33 cellular contexts compared by ENCODE assay signal in the genomic region with DNA sequence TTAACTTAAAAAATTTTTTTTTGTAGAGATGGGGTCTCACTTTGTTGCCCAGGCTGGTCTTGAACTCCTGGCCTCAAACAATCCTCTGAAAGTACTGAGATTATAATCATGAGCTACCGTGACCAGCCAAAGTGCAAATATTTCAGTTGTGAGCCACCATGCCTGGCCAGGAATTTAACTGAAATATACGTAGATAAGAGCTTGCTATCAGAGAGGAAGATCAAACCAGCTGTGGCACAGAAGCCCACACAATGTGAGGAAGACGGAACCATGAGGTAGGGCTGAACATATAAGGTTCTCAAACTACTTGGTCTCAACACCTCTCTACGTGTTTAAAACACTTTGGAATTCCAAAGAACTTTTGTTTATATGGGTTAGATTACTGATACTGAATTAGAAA. TPM values are rescaled to one million over a fixed set of nuclear protein-coding genes. Genes with fewer than 3 reads are reported as not detected.
DNase-seq lines count a peak whose midpoint lies in the region; ATAC-seq, FAIRE-seq and TF ChIP-seq lines count a peak whose summit lies in the region.
"Had no signal": no experiment of that assay in that cellular context is flagged by ENCODE, and none has a peak within 500 bp of the region (broad histone marks: within the 10 kb centered on the region; RNA-seq: fewer than 3 reads in every experiment).

No MANE protein-coding gene starts in this region.

- WGBS in mesodermal cell (ENCODE audit: insufficient coverage in 2 of 2), 2 experiments = 83 to 86% methylated on average over 3 of the region's 4 CpGs
- 84 to 86% methylated on average over 4 of the region's 4 CpGs for WGBS in lower leg skin, 2 donors

- no peaks in the 10 kb centered on the region for H3K79me2 ChIP-seq in astrocyte (ENCODE audit: insufficient read depth, low read length)

- peaks cover 70% of the 10 kb centered on the region for H3K36me3 Mint-ChIP-seq in stimulated activated naive CD8-positive, alpha-beta T cell treated with anti-CD3 and anti-CD28 coated beads, Interleukin-15, Interleukin-2, amounts not matched to agents 100 ng/mL and 50 ng/mL, for 24 hours (ENCODE audit: low read depth)
- peaks cover 16% of the 10 kb centered on the region for H3K36me3 Mint-ChIP-seq in astrocyte (ENCODE audit: low read depth, unreplicated experiment)

- DNase-seq in stimulated activated naive CD8-positive, alpha-beta T cell treated with anti-CD3 and anti-CD28 coated beads, Interleukin-15, Interleukin-2, amounts not matched to agents 100 U/mL and 50 U/mL, for 24 hours = no peak
- DNase-seq in astrocyte (ENCODE audit: low read depth) = peak; percentile 75
- DNase-seq in NCI-H226 = no peak
- DNase-seq in lower leg skin (ENCODE audit: low spot score in 2 of 2) = no peak
- no peak for DNase-seq in putamen (ENCODE audit: low spot score)
- DNase-seq: ACHN; activated CD4-positive, alpha-beta T cell treated with anti-CD3 and anti-CD28 coated beads, Interleukin-2, amount 50 U/mL, for 4 hours; activated CD8-positive, alpha-beta memory T cell treated with anti-CD3 and anti-CD28 coated beads, Interleukin-2, amount 50 U/mL, for 48 hours; COR-L47; DMS79 treated with DMSO at 0.1 percent for 48 hours; effector memory CD4-positive, alpha-beta T cell; islet precursor cell; NCI-H2029 treated with DMSO at 0.1 percent for 48 hours; SHP77 treated with DMSO at 0.1 percent for 48 hours; small intestine; stimulated activated CD4-positive, alpha-beta T cell treated with anti-CD3 and anti-CD28 coated beads, Interleukin-1b, Interleukin-23, amount 100 ng/mL, for 48 hours; substantia nigra; uterus had no signal

- H3K36me3 ChIP-seq in astrocyte (ENCODE audit: insufficient read depth, low read length) (peaks cover 10% of the 10 kb centered on the region), mesodermal cell (ENCODE audit: control insufficient read depth, insufficient read depth, low read length) (peaks cover 60% of the 10 kb centered on the region)
- H3K36me3 ChIP-seq: uterus had no signal

- no peak overlapping the region for H3K4me3 Mint-ChIP-seq in stimulated activated naive CD8-positive, alpha-beta T cell treated with anti-CD3 and anti-CD28 coated beads, Interleukin-15, Interleukin-2, amounts not matched to agents 100 ng/mL and 50 ng/mL, for 24 hours
- no peak overlapping the region for H3K4me3 Mint-ChIP-seq in astrocyte (ENCODE audit: unreplicated experiment)
- H3K4me3 Mint-ChIP-seq: activated naive CD8-positive, alpha-beta T cell; activated T-helper 17 cell treated with anti-CD3 and anti-CD28 coated beads, Interleukin-2, amount 50 U/mL, for 72 hours; WTC11 had no signal

- peak overlapping the region; percentile 5 for H3K4me2 ChIP-seq in astrocyte (ENCODE audit: low read length)
- H3K4me2 ChIP-seq: BLaER1 had no signal

- H3K9me3 ChIP-seq in astrocyte (ENCODE audit: insufficient read depth, low read depth, low read length) = no peaks in the 10 kb centered on the region
- H3K9me3 ChIP-seq in mesodermal cell (ENCODE audit: control insufficient read depth, low read length) = no peaks in the 10 kb centered on the region
- H3K9me3 ChIP-seq: BLaER1, uterus had no signal

- H3K27me3 ChIP-seq in astrocyte (ENCODE audit: insufficient read depth, low read length) = no peaks in the 10 kb centered on the region
- H3K27me3 ChIP-seq: BLaER1, uterus had no signal

- FAIRE-seq in astrocyte (lab: Jason Lieb, UNC) = no peak
- FAIRE-seq: colon, frontal cortex, GM12891, small intestine had no signal

- no peak for ATAC-seq in stimulated activated naive CD8-positive, alpha-beta T cell treated with anti-CD3 and anti-CD28 coated beads, Interleukin-15, Interleukin-2, amounts not matched to agents 100 U/mL and 50 U/mL, for 24 hours
- no peak for ATAC-seq in GM19351 (IDR thresholded peaks at IDR 0.05; ENCODE audit: unreplicated experiment)
- ATAC-seq: activated T-helper 17 cell treated with anti-CD3 and anti-CD28 coated beads, Interleukin-2, amount 50 U/mL, for 72 hours; esophagus mucosa; HCT116; WTC11 had no signal

- H3K4me1 Mint-ChIP-seq in stimulated activated naive CD8-positive, alpha-beta T cell treated with anti-CD3 and anti-CD28 coated beads, Interleukin-15, Interleukin-2, amounts not matched to agents 100 ng/mL and 50 ng/mL, for 24 hours (ENCODE audit: low read depth) = peaks cover 32% of the 10 kb centered on the region
- H3K4me1 Mint-ChIP-seq in astrocyte (ENCODE audit: low read depth, unreplicated experiment) = peaks cover 15% of the 10 kb centered on the region
- H3K4me1 Mint-ChIP-seq: WTC11 had no signal

- no peak overlapping the region for H3K4me3 ChIP-seq in astrocyte (ENCODE audit: insufficient read depth, low read depth, low read length)
- H3K4me3 ChIP-seq in mesodermal cell (ENCODE audit: extremely low read depth, insufficient read depth, low read length, poor library complexity, severe bottlenecking) = no peak overlapping the region
- H3K4me3 ChIP-seq in lower leg skin (ENCODE audit: low read depth, poor library complexity, severe bottlenecking) = no peak overlapping the region
- H3K4me3 ChIP-seq: BLaER1, uterus had no signal

- peak overlapping the region; percentile 38 for H3K27ac Mint-ChIP-seq in stimulated activated naive CD8-positive, alpha-beta T cell treated with anti-CD3 and anti-CD28 coated beads, Interleukin-15, Interleukin-2, amounts not matched to agents 100 ng/mL and 50 ng/mL, for 24 hours
- H3K27ac Mint-ChIP-seq in astrocyte (ENCODE audit: unreplicated experiment) = no peak overlapping the region
- H3K27ac Mint-ChIP-seq: WTC11 had no signal

- no peaks in the 10 kb centered on the region for H3K27me3 Mint-ChIP-seq in stimulated activated naive CD8-positive, alpha-beta T cell treated with anti-CD3 and anti-CD28 coated beads, Interleukin-15, Interleukin-2, amounts not matched to agents 100 ng/mL and 50 ng/mL, for 24 hours
- no peaks in the 10 kb centered on the region for H3K27me3 Mint-ChIP-seq in astrocyte (ENCODE audit: low read depth, unreplicated experiment)
- H3K27me3 Mint-ChIP-seq: activated naive CD8-positive, alpha-beta T cell; activated T-helper 17 cell treated with anti-CD3 and anti-CD28 coated beads, Interleukin-2, amount 50 U/mL, for 72 hours; progenitor cell of endocrine pancreas had no signal

- no peaks in the 10 kb centered on the region for H3K9me3 Mint-ChIP-seq in stimulated activated naive CD8-positive, alpha-beta T cell treated with anti-CD3 and anti-CD28 coated beads, Interleukin-15, Interleukin-2, amounts not matched to agents 100 ng/mL and 50 ng/mL, for 24 hours
- H3K9me3 Mint-ChIP-seq in astrocyte (ENCODE audit: unreplicated experiment) = no peaks in the 10 kb centered on the region
- H3K9me3 Mint-ChIP-seq: activated T-helper 17 cell treated with anti-CD3 and anti-CD28 coated beads, Interleukin-2, amount 50 U/mL, for 72 hours; WTC11 had no signal

- no peak overlapping the region for H2AFZ ChIP-seq in astrocyte (ENCODE audit: low read depth, low read length)

- H3K4me1 ChIP-seq in astrocyte (ENCODE audit: insufficient read depth, low read length) (peaks cover 13% of the 10 kb centered on the region), mesodermal cell (ENCODE audit: control insufficient read depth, insufficient read depth, low read length, poor library complexity, severe bottlenecking) (peaks cover 15% of the 10 kb centered on the region)
- H3K4me1 ChIP-seq: BLaER1, uterus had no signal

- TF ChIP-seq CTCF in astrocyte (IDR thresholded peaks at IDR 0.05; ENCODE audit: insufficient read depth, low read depth, low read length) (no peak), lower leg skin (IDR thresholded peaks at IDR 0.05) (no peak)

- H3K27ac ChIP-seq in astrocyte (ENCODE audit: low read depth, low read length) (peak overlapping the region; percentile 29), mesodermal cell (ENCODE audit: low read depth, low read length, severe bottlenecking) (peak overlapping the region; percentile 23)
- H3K27ac ChIP-seq: BLaER1, HL-60, uterus had no signal

- no peaks in the 10 kb centered on the region for H4K20me1 ChIP-seq in astrocyte (ENCODE audit: insufficient read depth, low read length)
- H4K20me1 ChIP-seq: BLaER1 had no signal

- no peak overlapping the region for H3K9ac ChIP-seq in astrocyte (ENCODE audit: low read length)
- H3K9ac ChIP-seq: BLaER1 had no signal

- TF ChIP-seq POLR2A in lower leg skin (IDR thresholded peaks at IDR 0.05) = no peak

- intact Hi-C loops in lower leg skin (cut with DNase I; ENCODE audit: low total_unique reads) = no loop called here

RNA-seq across cellular contexts. Expression of a gene that starts 29.1 kb away (rescaled TPM):
- total RNA-seq in astrocyte = 10.0 and 11.5 TPM in 2 replicates
- polyA plus RNA-seq in mesodermal cell (2013, experiment 1 of 2) = 10.4 TPM
- polyA plus RNA-seq in mesodermal cell (2013, experiment 2 of 2) = 10.4 TPM
- total RNA-seq in lower leg skin = 10 to 100 TPM; 14.8 to 24.9 (median 17.2) TPM

RNA-seq across cellular contexts. Expression of a gene that starts 57.9 kb away (rescaled TPM):
- not detected in 2 replicates for total RNA-seq in astrocyte
- polyA plus RNA-seq in mesodermal cell (2013, experiment 1 of 2) = not detected
- polyA plus RNA-seq in mesodermal cell (2013, experiment 2 of 2) = not detected
- total RNA-seq in lower leg skin = not detected
- total RNA-seq: activated T-helper 17 cell treated with anti-CD3 and anti-CD28 coated beads, Interleukin-2, amount 50 U/mL, for 72 hours; esophagus mucosa; frontal cortex; lung microvascular endothelial cell; progenitor cell of endocrine pancreas; uterus; WTC11 had no signal
- polyA plus RNA-seq: small intestine had no signal
